Comparison of ENCODE assay signal across 28 cellular contexts in the genomic region with DNA sequence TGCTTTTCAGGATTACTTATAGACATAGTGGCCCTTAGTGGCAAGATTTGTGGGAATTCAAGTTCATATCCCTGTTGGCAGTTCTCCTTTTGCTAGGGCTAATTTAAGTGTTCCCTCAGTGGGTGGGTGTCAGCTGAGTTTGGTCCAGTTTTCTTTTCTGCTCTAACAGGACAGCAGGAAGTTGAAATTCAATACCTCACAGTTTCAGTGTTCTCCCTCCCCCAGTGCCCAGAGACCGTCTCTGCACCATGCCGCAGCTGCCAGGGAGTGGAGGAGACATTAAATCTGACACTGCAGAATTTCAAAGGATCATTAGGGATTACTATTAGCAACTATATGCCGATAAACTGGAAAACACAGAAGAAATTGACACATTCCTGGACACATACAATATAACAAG. TPM values are rescaled to one million over a fixed set of nuclear protein-coding genes. Genes with fewer than 3 reads are reported as not detected.
DNase-seq lines count a peak whose midpoint lies in the region; ATAC-seq and TF ChIP-seq lines count a peak whose summit lies in the region.
"Had no signal": no experiment of that assay in that cellular context is flagged by ENCODE, and none has a peak within 500 bp of the region (broad histone marks: within the 10 kb centered on the region; RNA-seq: fewer than 3 reads in every experiment).

No MANE protein-coding gene starts in this region.

- H3K36me3 ChIP-seq in esophagus squamous epithelium, result no peaks in the 10 kb centered on the region
- H3K36me3 ChIP-seq: neural progenitor cell, right lobe of liver, tibial artery had no signal

- DNase-seq in DMS53 (lab: John Stamatoyannopoulos, UW), result peak; percentile 70
- DNase-seq in NCI-H69 (lab: John Stamatoyannopoulos, UW), result peak; percentile 30
- DNase-seq in iPS-NIHi11 (ENCODE audit: low spot score), result peak; percentile 3
- DNase-seq in skeletal muscle cell (ENCODE audit: low read depth), result peak; percentile 12
- no peak for DNase-seq in esophagus squamous epithelium (lab: John Stamatoyannopoulos, UW)
- no peak for DNase-seq in activated naive CD4-positive, alpha-beta T cell treated with anti-CD3 and anti-CD28 coated beads, Interleukin-2, amount 50 U/mL, for 16 hours
- DNase-seq: activated CD4-positive, alpha-beta T cell treated with anti-CD3 and anti-CD28 coated beads for 4 hours; activated CD8-positive, alpha-beta T cell treated with anti-CD3 and anti-CD28 coated beads, Interleukin-2, amount 10 ng/mL, durations not matched to agents 7 days and 5 days; amygdala; hypothalamus; left colon; NCI-H1092; NCI-H1694 treated with DMSO at 0.1 percent for 48 hours; NCI-H510A; right lobe of liver; SIG-M5; stimulated activated CD4-positive, alpha-beta T cell treated with anti-CD3 and anti-CD28 coated beads, Interleukin-4, amount 100 ng/mL, for 1 hour; SW 1271; tibial artery had no signal

- H3K4me3 ChIP-seq in skeletal muscle cell (ENCODE audit: low read depth, low read length) (no peak overlapping the region), esophagus squamous epithelium (no peak overlapping the region)
- H3K4me3 ChIP-seq: neural progenitor cell, right lobe of liver, tibial artery had no signal

- intact Hi-C loops in esophagus squamous epithelium (cut with DNase I), result no loop called here

- no peak for ATAC-seq in GM21576 (IDR thresholded peaks at IDR 0.05; ENCODE audit: unreplicated experiment)
- ATAC-seq: activated CD8-positive, alpha-beta T cell treated with anti-CD3 and anti-CD28 coated beads, Interleukin-2, amount 10 ng/mL, durations not matched to agents 7 days and 5 days; activated T-helper 17 cell treated with anti-CD3 and anti-CD28 coated beads, Interleukin-2, amount 50 U/mL, for 72 hours; left colon; Panc1; right lobe of liver had no signal

- 17 to 64% methylated on average over 1 to 3 of the region's 3 CpGs for WGBS in esophagus squamous epithelium, 2 donors

- no peaks in the 10 kb centered on the region for H3K27me3 ChIP-seq in esophagus squamous epithelium
- H3K27me3 ChIP-seq: neural progenitor cell, right lobe of liver, tibial artery had no signal

- no peaks in the 10 kb centered on the region for H3K4me1 ChIP-seq in esophagus squamous epithelium
- H3K4me1 ChIP-seq: neural progenitor cell, right lobe of liver, tibial artery had no signal

- TF ChIP-seq CTCF in esophagus squamous epithelium (IDR thresholded peaks at IDR 0.05), result no peak

- H3K9me3 ChIP-seq in esophagus squamous epithelium, result no peaks in the 10 kb centered on the region
- H3K9me3 ChIP-seq: right lobe of liver, tibial artery had no signal

- no peak for TF ChIP-seq POLR2A in esophagus squamous epithelium (IDR thresholded peaks at IDR 0.05)

- H3K27ac ChIP-seq in esophagus squamous epithelium, result no peak overlapping the region
- H3K27ac ChIP-seq: neural progenitor cell, right lobe of liver, tibial artery, VCaP had no signal

RNA-seq across cellular contexts. Expression of gene UBE2NL, which starts 50.7 kb away (rescaled TPM):
- total RNA-seq in esophagus squamous epithelium, result not detected
- total RNA-seq: activated CD8-positive, alpha-beta T cell treated with anti-CD3 and anti-CD28 coated beads, Interleukin-2, amount 10 ng/mL, durations not matched to agents 7 days and 5 days; activated T-helper 17 cell treated with anti-CD3 and anti-CD28 coated beads, Interleukin-2, amount 50 U/mL, for 72 hours; chondrocyte; endothelial cell of umbilical vein; fibroblast of lung; left colon; M059J; right lobe of liver had no signal

Comparison
In these comparisons a context has a peak if more than half of its experiments do, and no peak if none do; other contexts are left out.
1. DNase-seq: peak in DMS53 (single experiment), NCI-H69 (single experiment), iPS-NIHi11 (single experiment) and skeletal muscle cell (single experiment); none in esophagus squamous epithelium (single experiment) and activated naive CD4-positive, alpha-beta T cell treated with anti-CD3 and anti-CD28 coated beads, Interleukin-2, amount 50 U/mL, for 16 hours (single experiment).